ENCODE assay signal across 10 cellular contexts in the genomic region with DNA sequence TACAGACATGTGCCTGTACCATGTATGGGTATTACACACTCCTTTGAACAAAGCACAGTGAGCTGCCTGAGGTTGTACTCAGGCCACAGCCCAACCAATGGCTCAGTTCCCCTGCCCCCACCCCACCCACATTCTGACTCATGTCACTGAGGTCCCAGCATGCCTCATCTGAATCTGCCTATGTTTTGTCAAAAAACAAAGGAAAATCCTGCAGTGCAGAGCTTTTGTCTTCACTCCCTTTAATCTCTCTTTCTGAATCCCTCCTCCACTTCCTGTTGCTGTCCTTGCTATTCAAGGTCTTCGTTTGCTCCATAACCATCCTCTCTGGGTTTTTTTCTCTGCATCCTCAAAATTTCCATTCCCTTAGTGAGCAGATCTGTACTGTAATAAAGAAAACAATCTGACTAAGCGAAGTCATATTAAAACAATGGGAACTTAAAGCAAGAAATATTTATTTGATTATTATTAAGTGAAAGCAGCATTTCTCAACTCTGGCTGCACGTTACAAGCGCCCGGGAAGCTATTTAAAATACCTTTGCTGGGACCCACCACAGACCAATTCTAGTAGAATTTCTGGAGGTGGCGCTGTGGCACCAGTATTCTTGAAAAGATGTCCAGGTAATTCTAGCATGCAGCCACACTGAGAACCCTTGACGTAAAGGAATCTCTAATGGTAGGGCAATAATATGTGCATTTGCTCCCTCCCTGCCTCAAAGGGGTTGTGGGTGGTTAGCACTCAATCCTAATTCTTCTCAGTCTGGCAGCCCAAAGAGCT. TPM values are rescaled to one million over a fixed set of nuclear protein-coding genes. Genes with fewer than 3 reads are reported as not detected.
DNase-seq lines count a peak whose midpoint lies in the region; ATAC-seq and TF ChIP-seq lines count a peak whose summit lies in the region.
"Had no signal": no experiment of that assay in that cellular context is flagged by ENCODE, and none has a peak within 500 bp of the region (broad histone marks: within the 10 kb centered on the region; RNA-seq: fewer than 3 reads in every experiment).

No MANE protein-coding gene starts in this region.

- ATAC-seq in HG03520 (IDR thresholded peaks at IDR 0.05; ENCODE audit: unreplicated experiment) (peak; percentile 54), upper lobe of right lung (no peak), GM18861 (IDR thresholded peaks at IDR 0.05; ENCODE audit: unreplicated experiment) (no peak)
- ATAC-seq in activated T-cell treated with anti-CD3 and anti-CD28 coated beads, Interleukin-2, amount 50 U/mL, for 4 hours = peak; percentile 72 to 88

- H3K9me3 ChIP-seq in upper lobe of right lung = no peaks in the 10 kb centered on the region
- H3K9me3 ChIP-seq: heart right ventricle had no signal

- no peaks in the 10 kb centered on the region for H3K36me3 ChIP-seq in upper lobe of right lung
- H3K36me3 ChIP-seq: heart right ventricle had no signal

- no peak overlapping the region for H3K27ac ChIP-seq in upper lobe of right lung
- H3K27ac ChIP-seq: heart right ventricle, KMS-11 had no signal

- peaks cover 5% of the 10 kb centered on the region for H3K4me1 Mint-ChIP-seq in activated T-cell treated with anti-CD3 and anti-CD28 coated beads, Interleukin-2, amount 50 U/mL, for 4 hours (ENCODE audit: low read depth)

- H3K9me3 Mint-ChIP-seq in activated T-cell treated with anti-CD3 and anti-CD28 coated beads, Interleukin-2, amount 50 U/mL, for 4 hours = no peaks in the 10 kb centered on the region

- no peak overlapping the region for H3K4me3 ChIP-seq in upper lobe of right lung
- H3K4me3 ChIP-seq: heart right ventricle had no signal

- intact Hi-C loops in upper lobe of right lung (cut with DNase I) = no loop called here

- H3K4me1 ChIP-seq in upper lobe of right lung = peaks cover 3% of the 10 kb centered on the region

- H3K27me3 Mint-ChIP-seq in activated T-cell treated with anti-CD3 and anti-CD28 coated beads, Interleukin-2, amount 50 U/mL, for 4 hours (ENCODE audit: low read depth) = no peaks in the 10 kb centered on the region

- no peaks in the 10 kb centered on the region for H3K27me3 ChIP-seq in upper lobe of right lung

- TF ChIP-seq CTCF in upper lobe of right lung (IDR thresholded peaks at IDR 0.05) = no peak

- no peak overlapping the region for H3K4me3 Mint-ChIP-seq in activated T-cell treated with anti-CD3 and anti-CD28 coated beads, Interleukin-2, amount 50 U/mL, for 4 hours

- no peaks in the 10 kb centered on the region for H3K36me3 Mint-ChIP-seq in activated T-cell treated with anti-CD3 and anti-CD28 coated beads, Interleukin-2, amount 50 U/mL, for 4 hours (ENCODE audit: insufficient read depth)

- DNase-seq in ELF-1 (ENCODE audit: low read depth, low spot score) (peak; percentile 79), iPS-NIHi7 (ENCODE audit: extremely low spot score) (peak; percentile 72), upper lobe of right lung (no peak), SIG-M5 (lab: John Stamatoyannopoulos, UW) (no peak), NCI-H446 treated with DMSO at 0.1 percent for 48 hours (lab: John Stamatoyannopoulos, UW) (no peak)
- DNase-seq in activated T-cell treated with anti-CD3 and anti-CD28 coated beads, Interleukin-2, amount 50 U/mL, for 4 hours = no peak

RNA-seq across cellular contexts. Expression of a gene that starts 8.8 kb away (rescaled TPM):
- total RNA-seq in activated T-cell treated with anti-CD3 and anti-CD28 coated beads, Interleukin-2, amount 50 U/mL, for 4 hours = not detected
- total RNA-seq in upper lobe of right lung = 0.12 TPM
- total RNA-seq: heart right ventricle had no signal

Comparison
In these comparisons a context has a peak if more than half of its experiments do, and no peak if none do; other contexts are left out.
1. DNase-seq: peak in ELF-1 (single experiment) and iPS-NIHi7 (single experiment); none in activated T-cell treated with anti-CD3 and anti-CD28 coated beads, Interleukin-2, amount 50 U/mL, for 4 hours (single experiment), upper lobe of right lung (single experiment), SIG-M5 (single experiment) and NCI-H446 treated with DMSO at 0.1 percent for 48 hours (single experiment).
2. ATAC-seq: peak in HG03520 (single experiment) and activated T-cell treated with anti-CD3 and anti-CD28 coated beads, Interleukin-2, amount 50 U/mL, for 4 hours (2 of 2); none in upper lobe of right lung (single experiment) and GM18861 (single experiment).